Comparison of ENCODE assay signal across 8 cellular contexts in the genomic region with DNA sequence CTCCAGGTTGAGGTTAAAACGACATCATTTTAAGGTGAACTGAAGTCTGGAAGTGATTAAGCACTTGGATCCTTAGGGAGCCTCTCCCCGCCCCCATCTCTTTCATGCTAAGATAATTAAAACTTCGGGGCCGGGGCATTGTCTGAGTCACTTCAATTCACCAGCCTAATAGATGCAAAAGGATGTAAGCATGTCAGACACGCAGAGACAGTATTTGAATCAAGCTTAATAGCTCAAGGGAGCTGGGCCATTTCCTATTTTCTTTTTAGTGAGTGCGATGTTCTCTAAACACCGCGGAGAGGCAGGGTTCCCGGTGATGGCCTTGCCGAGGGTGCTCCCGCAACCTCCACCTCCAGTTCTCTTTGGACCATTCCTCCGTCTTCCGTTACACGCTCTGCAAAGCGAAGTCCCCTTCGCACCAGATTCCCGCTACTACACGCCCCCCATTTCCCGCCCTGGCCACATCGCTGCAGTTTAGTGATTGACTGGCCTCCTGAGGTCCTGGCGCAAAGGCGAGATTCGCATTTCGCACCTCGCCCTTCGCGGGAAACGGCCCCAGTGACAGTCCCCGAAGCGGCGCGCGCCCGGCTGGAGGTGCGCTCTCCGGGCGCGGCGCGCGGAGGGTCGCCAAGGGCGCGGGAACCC. TPM values are rescaled to one million over a fixed set of nuclear protein-coding genes. Genes with fewer than 3 reads are reported as not detected.
DNase-seq lines count a peak whose midpoint lies in the region; ATAC-seq and TF ChIP-seq lines count a peak whose summit lies in the region.

No MANE protein-coding gene starts in this region.

- POLR2A ChIA-PET in activated CD4-positive, alpha-beta T cell treated with anti-CD3 and anti-CD28 coated beads for 36 hours (lab: Charles Lee) = interaction anchor here (0.5 to 7.5 kb wide), 25 partner anchors 12 to 202 kb away, joined by 3 to 121 read pairs (median 6); no protein-coding TSS in a partner anchor

- peaks cover 45% of the 10 kb centered on the region for H3K4me1 Mint-ChIP-seq in activated CD4-positive, alpha-beta T cell treated with anti-CD3 and anti-CD28 coated beads for 36 hours
- H3K4me1 Mint-ChIP-seq in immature natural killer cell = peaks cover 25 to 29% of the 10 kb centered on the region in 2 donors

- ATAC-seq in activated CD4-positive, alpha-beta T cell treated with anti-CD3 and anti-CD28 coated beads for 36 hours = peak; percentile 29
- ATAC-seq in HG02981 (IDR thresholded peaks at IDR 0.05; ENCODE audit: unreplicated experiment) (peak; percentile 15), thoracic aorta (ENCODE audit: insufficient number of reproducible peaks, low FRiP score, low read depth) (no peak)

- peak overlapping the region; percentile 94 for H3K4me3 Mint-ChIP-seq in activated CD4-positive, alpha-beta T cell treated with anti-CD3 and anti-CD28 coated beads for 36 hours
- H3K4me3 Mint-ChIP-seq in immature natural killer cell = peak overlapping the region; percentile 86 to 96 (median 92)

- no peaks in the 10 kb centered on the region for H3K36me3 ChIP-seq in thoracic aorta

- H3K4me1 ChIP-seq in thoracic aorta (ENCODE audit: control insufficient read depth in 1 of 2, low read depth in 2 of 2) = peaks cover 8 to 23% of the 10 kb centered on the region in 2 donors

- intact Hi-C loops in activated CD4-positive, alpha-beta T cell treated with anti-CD3 and anti-CD28 coated beads for 36 hours (cut with DNase I, micrococcal nuclease) = loop anchor here (1.0 to 5.0 kb wide), 11 partner anchors 55 to 991 kb away; a partner anchor contains a TSS

- CTCF ChIA-PET in activated CD4-positive, alpha-beta T cell treated with anti-CD3 and anti-CD28 coated beads for 36 hours (lab: Charles Lee) = interaction anchor here (0.6 to 2.6 kb wide), 16 partner anchors 8 to 331 kb away, joined by 3 to 18 read pairs (median 4); no protein-coding TSS in a partner anchor

- H3K36me3 Mint-ChIP-seq in activated CD4-positive, alpha-beta T cell treated with anti-CD3 and anti-CD28 coated beads for 36 hours (ENCODE audit: low read depth) = peaks cover 39% of the 10 kb centered on the region
- peaks cover 0 to 8% (median 7%) of the 10 kb centered on the region in 3 donors for H3K36me3 Mint-ChIP-seq in immature natural killer cell

- peak; percentile 75 for DNase-seq in activated CD4-positive, alpha-beta T cell treated with anti-CD3 and anti-CD28 coated beads for 36 hours
- DNase-seq in activated CD4-positive, alpha-beta T cell treated with anti-CD3 and anti-CD28 coated beads for 1 hour = no peak
- peak; percentile 82 to 84 for DNase-seq in activated T-cell treated with anti-CD3 and anti-CD28 coated beads, Interleukin-2, amount 50 U/mL, for 48 hours
- DNase-seq in immature natural killer cell (peak in 2 of 3 donors; percentile 8 to 49), thoracic aorta (ENCODE audit: low spot score) (no peak), NCI-H1092 (lab: John Stamatoyannopoulos, UW) (no peak), NOMO-1 treated with DMSO at 0.1 percent for 48 hours (lab: John Stamatoyannopoulos, UW; ENCODE audit: unreplicated experiment) (no peak)

- peaks cover 3% of the 10 kb centered on the region for H3K27me3 Mint-ChIP-seq in activated CD4-positive, alpha-beta T cell treated with anti-CD3 and anti-CD28 coated beads for 36 hours
- peaks cover 13 to 22% (median 14%) of the 10 kb centered on the region in 3 donors for H3K27me3 Mint-ChIP-seq in immature natural killer cell (ENCODE audit: low read depth in 3 of 3)

- no peaks in the 10 kb centered on the region for H3K27me3 ChIP-seq in thoracic aorta (replicated peaks; ENCODE audit: insufficient read depth)

- no peaks in the 10 kb centered on the region for H3K9me3 Mint-ChIP-seq in activated CD4-positive, alpha-beta T cell treated with anti-CD3 and anti-CD28 coated beads for 36 hours (ENCODE audit: low read depth)
- H3K9me3 Mint-ChIP-seq in immature natural killer cell = no peaks in the 10 kb centered on the region

- H3K27ac ChIP-seq in thoracic aorta = no peak overlapping the region

- no peaks in the 10 kb centered on the region for H3K9me3 ChIP-seq in thoracic aorta

- H3K27ac Mint-ChIP-seq in activated CD4-positive, alpha-beta T cell treated with anti-CD3 and anti-CD28 coated beads for 36 hours = peak overlapping the region; percentile 98
- H3K27ac Mint-ChIP-seq in immature natural killer cell = peak overlapping the region in 4 of 6 donors; percentile 73 to 92 (median 77)

- peak overlapping the region; percentile 71 for H3K4me3 ChIP-seq in thoracic aorta

- no peak for TF ChIP-seq CTCF in thoracic aorta (IDR thresholded peaks at IDR 0.05)

RNA-seq across cellular contexts. Expression of a gene that starts 0.5 kb away (rescaled TPM):
- 100 to 1,000 TPM; 601 to 617 TPM for total RNA-seq in activated CD4-positive, alpha-beta T cell treated with anti-CD3 and anti-CD28 coated beads for 36 hours
- under 1 TPM; 0.41 to 0.98 (median 0.51) TPM for polyA plus RNA-seq in immature natural killer cell
- total RNA-seq in thoracic aorta = 1 to 10 TPM; 1.1 to 1.8 TPM

Comparison
In these comparisons a context has a peak if more than half of its experiments do, and no peak if none do; other contexts are left out.
1. DNase-seq: peak in activated CD4-positive, alpha-beta T cell treated with anti-CD3 and anti-CD28 coated beads for 36 hours (single experiment), activated T-cell treated with anti-CD3 and anti-CD28 coated beads, Interleukin-2, amount 50 U/mL, for 48 hours (2 of 2) and immature natural killer cell (2 of 3); none in activated CD4-positive, alpha-beta T cell treated with anti-CD3 and anti-CD28 coated beads for 1 hour (single experiment), thoracic aorta (single experiment), NCI-H1092 (single experiment) and NOMO-1 treated with DMSO at 0.1 percent for 48 hours (single experiment).
2. RNA of a gene that starts 0.5 kb away (total RNA-seq): 601 to 617 TPM in activated CD4-positive, alpha-beta T cell treated with anti-CD3 and anti-CD28 coated beads for 36 hours; 1.1 to 1.8 TPM in thoracic aorta; every median in the first group is over 100 times any median in the second.